10 cellular contexts compared by ENCODE assay signal in genomic region chr15:74318376-74319137, GRCh38. TPM values are rescaled to one million over a fixed set of nuclear protein-coding genes. Genes with fewer than 3 reads are reported as not detected.
DNase-seq lines count a peak whose midpoint lies in the region; ATAC-seq and TF ChIP-seq lines count a peak whose summit lies in the region.
"Had no signal": no experiment of that assay in that cellular context is flagged by ENCODE, and none has a peak within 500 bp of the region (broad histone marks: within the 10 kb centered on the region; RNA-seq: fewer than 3 reads in every experiment).

No MANE protein-coding gene starts in this region.

- peaks cover 62% of the 10 kb centered on the region for H3K4me1 Mint-ChIP-seq in activated naive CD8-positive, alpha-beta T cell treated with anti-CD3 and anti-CD28 coated beads, Interleukin-2, amount 10 ng/mL, durations not matched to agents 7 days and 5 days
- H3K4me1 Mint-ChIP-seq in nephron: peaks cover 49% of the 10 kb centered on the region

- no peaks in the 10 kb centered on the region for H3K27me3 Mint-ChIP-seq in activated naive CD8-positive, alpha-beta T cell treated with anti-CD3 and anti-CD28 coated beads, Interleukin-2, amount 10 ng/mL, durations not matched to agents 7 days and 5 days
- peaks cover 6% of the 10 kb centered on the region for H3K27me3 Mint-ChIP-seq in nephron (ENCODE audit: low read depth)

- H3K9me3 Mint-ChIP-seq in activated naive CD8-positive, alpha-beta T cell treated with anti-CD3 and anti-CD28 coated beads, Interleukin-2, amount 10 ng/mL, durations not matched to agents 7 days and 5 days: no peaks in the 10 kb centered on the region
- H3K9me3 Mint-ChIP-seq in nephron: no peaks in the 10 kb centered on the region

- no peak for ATAC-seq in activated naive CD8-positive, alpha-beta T cell treated with anti-CD3 and anti-CD28 coated beads, Interleukin-2, amount 10 ng/mL, durations not matched to agents 7 days and 5 days (ENCODE audit: low read depth)
- ATAC-seq in GM21576 (IDR thresholded peaks at IDR 0.05; ENCODE audit: unreplicated experiment) (no peak), GM19455 (IDR thresholded peaks at IDR 0.05; ENCODE audit: unreplicated experiment) (no peak)

- no peak overlapping the region for H3K4me3 Mint-ChIP-seq in activated naive CD8-positive, alpha-beta T cell treated with anti-CD3 and anti-CD28 coated beads, Interleukin-2, amount 10 ng/mL, durations not matched to agents 7 days and 5 days
- no peak overlapping the region for H3K4me3 Mint-ChIP-seq in nephron

- no peaks in the 10 kb centered on the region for H3K36me3 Mint-ChIP-seq in activated naive CD8-positive, alpha-beta T cell treated with anti-CD3 and anti-CD28 coated beads, Interleukin-2, amount 10 ng/mL, durations not matched to agents 7 days and 5 days
- H3K36me3 Mint-ChIP-seq in nephron (ENCODE audit: low read depth): no peaks in the 10 kb centered on the region

- H3K27ac Mint-ChIP-seq in activated naive CD8-positive, alpha-beta T cell treated with anti-CD3 and anti-CD28 coated beads, Interleukin-2, amount 10 ng/mL, durations not matched to agents 7 days and 5 days: peak overlapping the region; percentile 98
- peak overlapping the region; percentile 93 to 95 (median 94) for H3K27ac Mint-ChIP-seq in nephron

- DNase-seq in COLO668 (lab: John Stamatoyannopoulos, UW; ENCODE audit: unreplicated experiment): peak; percentile 84
- DNase-seq in NCI-H1105 treated with DMSO at 0.1 percent for 48 hours (lab: John Stamatoyannopoulos, UW): peak; percentile 60
- DNase-seq in activated naive CD8-positive, alpha-beta T cell treated with anti-CD3 and anti-CD28 coated beads, Interleukin-2, amount 10 ng/mL, durations not matched to agents 7 days and 5 days: no peak
- no peak for DNase-seq in RKO (ENCODE audit: low spot score)
- DNase-seq in pons (ENCODE audit: low spot score): no peak
- DNase-seq: activated CD4-positive, alpha-beta T cell treated with anti-CD3 and anti-CD28 coated beads for 4 hours; stimulated activated CD4-positive, alpha-beta T cell treated with anti-CD3 and anti-CD28 coated beads, Interleukin-15, amount 100 ng/mL, for 24 hours had no signal

- no peak for TF ChIP-seq CTCF in nephron (IDR thresholded peaks at IDR 0.05; ENCODE audit: unreplicated experiment in 3 of 3)

- POLR2A ChIA-PET in activated naive CD8-positive, alpha-beta T cell treated with anti-CD3 and anti-CD28 coated beads, Interleukin-2, amount 10 ng/mL, durations not matched to agents 7 days and 5 days (lab: Charles Lee): no interaction called here

RNA-seq across cellular contexts. Expression of gene CYP11A1, which starts 48.9 kb away (rescaled TPM):
- not detected for total RNA-seq in activated naive CD8-positive, alpha-beta T cell treated with anti-CD3 and anti-CD28 coated beads, Interleukin-2, amount 10 ng/mL, durations not matched to agents 7 days and 5 days

Comparison
In these comparisons a context has a peak if more than half of its experiments do, and no peak if none do; other contexts are left out.
1. DNase-seq: peak in COLO668 (single experiment) and NCI-H1105 treated with DMSO at 0.1 percent for 48 hours (single experiment); none in activated naive CD8-positive, alpha-beta T cell treated with anti-CD3 and anti-CD28 coated beads, Interleukin-2, amount 10 ng/mL, durations not matched to agents 7 days and 5 days (single experiment), RKO (single experiment) and pons (single experiment).